In the genomic region with DNA sequence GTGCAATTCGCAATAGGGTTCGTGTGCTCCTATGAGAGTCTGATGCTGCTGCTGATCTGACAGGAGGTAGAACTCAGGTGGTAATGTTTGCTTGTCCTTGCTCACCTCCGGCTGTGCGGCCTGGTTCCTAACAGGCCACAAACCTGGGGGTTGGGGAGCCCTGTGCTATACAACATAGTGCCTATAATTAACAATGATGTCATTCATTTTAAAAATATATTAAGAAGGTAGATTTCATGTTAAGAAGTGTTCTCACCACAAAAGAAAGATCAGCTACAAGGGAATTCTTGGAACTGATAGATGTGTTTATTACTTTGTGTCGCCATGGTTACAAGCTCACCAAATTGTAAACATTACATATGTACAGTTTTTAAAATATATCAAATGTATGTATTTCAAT, we compare ENCODE assay signal across 17 cellular contexts.
DNase-seq lines count a peak whose midpoint lies in the region; TF ChIP-seq lines count a peak whose summit lies in the region.
"Had no signal": no experiment of that assay in that cellular context is flagged by ENCODE, and none has a peak within 500 bp of the region (broad histone marks: within the 10 kb centered on the region; RNA-seq: fewer than 3 reads in every experiment).

No MANE protein-coding gene starts in this region.

- H3K27ac ChIP-seq in HEK293 (ENCODE audit: extremely low read depth, low read depth, low read length) (no peak overlapping the region), neural progenitor cell (no peak overlapping the region), mesendoderm (ENCODE audit: low read depth, low read length) (no peak overlapping the region)
- H3K27ac ChIP-seq: BLaER1, C4-2B, GM23248 had no signal

- WGBS in mesendoderm (ENCODE audit: extremely low coverage, insufficient coverage, low lambda C conversion rate) = no CpG with 5 or more reads among the region's 5 CpGs

- H3K79me2 ChIP-seq in neural progenitor cell (ENCODE audit: low read depth) (no peaks in the 10 kb centered on the region), mesendoderm (ENCODE audit: control insufficient read depth, insufficient read depth, low read length) (no peaks in the 10 kb centered on the region)

- no peaks in the 10 kb centered on the region for H3K36me3 ChIP-seq in HEK293 (ENCODE audit: control insufficient read depth in 2 of 2, insufficient read depth in 1 of 2, low read length in 2 of 2)
- H3K36me3 ChIP-seq in neural progenitor cell = no peaks in the 10 kb centered on the region
- no peaks in the 10 kb centered on the region for H3K36me3 ChIP-seq in H7 (replicated peaks; ENCODE audit: control insufficient read depth, insufficient read depth, low read length)
- H3K36me3 ChIP-seq in mesendoderm (ENCODE audit: control insufficient read depth, insufficient read depth, low read length) = no peaks in the 10 kb centered on the region
- H3K36me3 ChIP-seq: BLaER1 had no signal

- DNase-seq in UCSD-AML1 (lab: John Stamatoyannopoulos, UW; ENCODE audit: unreplicated experiment) = peak; percentile 3
- DNase-seq in neural progenitor cell (ENCODE audit: low spot score) = no peak
- no peak for DNase-seq in H7
- DNase-seq in mesendoderm = no peak
- DNase-seq in activated T-helper 1 cell treated with anti-CD3 and anti-CD28 coated beads, Interleukin-12 subunit alpha, Interleukin-12 subunit beta, Interleukin-2, Interleukin-4 antibody, amounts not matched to agents 30 ng/mL and 10 ng/mL and 1 ng/mL, durations not matched to agents 14 hours and 24 hours and 36 hours (ENCODE audit: low spot score) = no peak
- DNase-seq: Caco-2; CD4-positive, CD25-positive, alpha-beta regulatory T cell; CD8-positive, alpha-beta T cell; DMS153; DND-41; GM23248; H9; HFFc6 had no signal

- no peaks in the 10 kb centered on the region for H3K4me1 ChIP-seq in HEK293 (ENCODE audit: control insufficient read depth, insufficient read depth, low read length)
- H3K4me1 ChIP-seq in neural progenitor cell = peaks cover 20% of the 10 kb centered on the region
- no peaks in the 10 kb centered on the region for H3K4me1 ChIP-seq in mesendoderm (ENCODE audit: control insufficient read depth, low read depth, low read length)
- H3K4me1 ChIP-seq: BLaER1, Caco-2 had no signal

- H3K4me3 ChIP-seq in HEK293 (ENCODE audit: low read depth, low read length) (no peak overlapping the region), neural progenitor cell (no peak overlapping the region), H7 (ENCODE audit: insufficient read depth, low read depth, low read length) (no peak overlapping the region), mesendoderm (ENCODE audit: low read length) (no peak overlapping the region)
- H3K4me3 ChIP-seq: BLaER1, GM23248 had no signal

- H3K18ac ChIP-seq in mesendoderm (ENCODE audit: low read length) = no peak overlapping the region

- H4K8ac ChIP-seq in mesendoderm (ENCODE audit: low read depth, low read length) = no peak overlapping the region

- no peak overlapping the region for H2BK120ac ChIP-seq in mesendoderm (ENCODE audit: low read depth, low read length)

- peaks cover 3% of the 10 kb centered on the region for H3K27me3 Mint-ChIP-seq in neural progenitor cell (ENCODE audit: insufficient read depth, low read depth)
- no peaks in the 10 kb centered on the region for H3K27me3 Mint-ChIP-seq in activated T-helper 1 cell treated with anti-CD3 and anti-CD28 coated beads, Interleukin-12 subunit alpha, Interleukin-12 subunit beta, Interleukin-2, Interleukin-4 antibody, amounts not matched to agents 30 ng/mL and 10 ng/mL and 1 ng/mL, durations not matched to agents 14 hours and 24 hours and 36 hours (ENCODE audit: insufficient read depth)
- H3K27me3 Mint-ChIP-seq: B cell; CD4-positive, CD25-positive, alpha-beta regulatory T cell had no signal

- no peaks in the 10 kb centered on the region for H3K9me3 ChIP-seq in HEK293 (ENCODE audit: control insufficient read depth, insufficient read depth, low read depth, low read length)
- H3K9me3 ChIP-seq in neural progenitor cell (ENCODE audit: low read depth) = no peaks in the 10 kb centered on the region
- H3K9me3 ChIP-seq: BLaER1, Caco-2 had no signal

- H3K27ac Mint-ChIP-seq in neural progenitor cell = no peak overlapping the region
- H3K27ac Mint-ChIP-seq in activated T-helper 1 cell treated with anti-CD3 and anti-CD28 coated beads, Interleukin-12 subunit alpha, Interleukin-12 subunit beta, Interleukin-2, Interleukin-4 antibody, amounts not matched to agents 30 ng/mL and 10 ng/mL and 1 ng/mL, durations not matched to agents 14 hours and 24 hours and 36 hours = no peak overlapping the region
- H3K27ac Mint-ChIP-seq: B cell; CD4-positive, CD25-positive, alpha-beta regulatory T cell; CD8-positive, alpha-beta T cell; H9; HFFc6 had no signal

- no peaks in the 10 kb centered on the region for H3K79me1 ChIP-seq in mesendoderm (ENCODE audit: low read length)

- H3K4ac ChIP-seq in mesendoderm (ENCODE audit: low read depth, low read length) = no peak overlapping the region

- no peak overlapping the region for H3K56ac ChIP-seq in mesendoderm (ENCODE audit: low read length)

- H2AK5ac ChIP-seq in mesendoderm (ENCODE audit: low read length) = no peak overlapping the region

- intact Hi-C loops in activated T-helper 1 cell treated with anti-CD3 and anti-CD28 coated beads, Interleukin-12 subunit alpha, Interleukin-12 subunit beta, Interleukin-2, Interleukin-4 antibody, amounts not matched to agents 30 ng/mL and 10 ng/mL and 1 ng/mL, durations not matched to agents 14 hours and 24 hours and 36 hours (cut with micrococcal nuclease) = no loop called here

- no peaks in the 10 kb centered on the region for H3K9me3 Mint-ChIP-seq in neural progenitor cell
- H3K9me3 Mint-ChIP-seq in activated T-helper 1 cell treated with anti-CD3 and anti-CD28 coated beads, Interleukin-12 subunit alpha, Interleukin-12 subunit beta, Interleukin-2, Interleukin-4 antibody, amounts not matched to agents 30 ng/mL and 10 ng/mL and 1 ng/mL, durations not matched to agents 14 hours and 24 hours and 36 hours = no peaks in the 10 kb centered on the region
- H3K9me3 Mint-ChIP-seq: H9, HFFc6 had no signal

- H2BK5ac ChIP-seq in mesendoderm (ENCODE audit: low read length) = no peak overlapping the region

- H3K27me3 ChIP-seq in neural progenitor cell (no peaks in the 10 kb centered on the region), H7 (ENCODE audit: control insufficient read depth, insufficient read depth, low read length) (no peaks in the 10 kb centered on the region), mesendoderm (ENCODE audit: insufficient read depth, low read length, poor library complexity) (no peaks in the 10 kb centered on the region)
- H3K27me3 ChIP-seq: BLaER1 had no signal

- TF ChIP-seq CTCF in HEK293 (tag by site-specific recombination; IDR thresholded peaks at IDR 0.05) (no peak), neural progenitor cell (IDR thresholded peaks at IDR 0.05) (no peak)

- no peaks in the 10 kb centered on the region for H4K20me1 ChIP-seq in neural progenitor cell (ENCODE audit: low read depth)
- H4K20me1 ChIP-seq: BLaER1 had no signal

- POLR2A ChIA-PET in HEK293 (lab: Yijun Ruan, JAX) = no interaction called here

- peaks cover 11% of the 10 kb centered on the region for H3K4me1 Mint-ChIP-seq in neural progenitor cell
- H3K4me1 Mint-ChIP-seq in activated T-helper 1 cell treated with anti-CD3 and anti-CD28 coated beads, Interleukin-12 subunit alpha, Interleukin-12 subunit beta, Interleukin-2, Interleukin-4 antibody, amounts not matched to agents 30 ng/mL and 10 ng/mL and 1 ng/mL, durations not matched to agents 14 hours and 24 hours and 36 hours (ENCODE audit: low read depth) = no peaks in the 10 kb centered on the region
- H3K4me1 Mint-ChIP-seq: B cell; CD4-positive, CD25-positive, alpha-beta regulatory T cell had no signal

- H3K9ac ChIP-seq in neural progenitor cell (no peak overlapping the region), mesendoderm (ENCODE audit: low read length) (no peak overlapping the region)
- H3K9ac ChIP-seq: BLaER1, GM23248 had no signal

- no peak overlapping the region for H3K23ac ChIP-seq in mesendoderm (ENCODE audit: low read length)

- H3K4me2 ChIP-seq in neural progenitor cell (no peak overlapping the region), mesendoderm (ENCODE audit: low read length) (no peak overlapping the region)
- H3K4me2 ChIP-seq: BLaER1 had no signal

- H4K5ac ChIP-seq in mesendoderm (ENCODE audit: low read length) = no peak overlapping the region

- H3K4me3 Mint-ChIP-seq in neural progenitor cell = no peak overlapping the region
- H3K4me3 Mint-ChIP-seq in activated T-helper 1 cell treated with anti-CD3 and anti-CD28 coated beads, Interleukin-12 subunit alpha, Interleukin-12 subunit beta, Interleukin-2, Interleukin-4 antibody, amounts not matched to agents 30 ng/mL and 10 ng/mL and 1 ng/mL, durations not matched to agents 14 hours and 24 hours and 36 hours = no peak overlapping the region
- H3K4me3 Mint-ChIP-seq: B cell; CD4-positive, CD25-positive, alpha-beta regulatory T cell; CD8-positive, alpha-beta T cell; H9; HFFc6 had no signal

- H3K36me3 Mint-ChIP-seq in neural progenitor cell = no peaks in the 10 kb centered on the region
- no peaks in the 10 kb centered on the region for H3K36me3 Mint-ChIP-seq in activated T-helper 1 cell treated with anti-CD3 and anti-CD28 coated beads, Interleukin-12 subunit alpha, Interleukin-12 subunit beta, Interleukin-2, Interleukin-4 antibody, amounts not matched to agents 30 ng/mL and 10 ng/mL and 1 ng/mL, durations not matched to agents 14 hours and 24 hours and 36 hours (ENCODE audit: low read depth)
- H3K36me3 Mint-ChIP-seq: CD4-positive, CD25-positive, alpha-beta regulatory T cell; CD8-positive, alpha-beta T cell had no signal

- H2BK15ac ChIP-seq in mesendoderm (replicated peaks; ENCODE audit: low read depth) = no peak overlapping the region

- H2AFZ ChIP-seq in neural progenitor cell (replicated peaks) = peak overlapping the region; percentile 18
- H2AFZ ChIP-seq: GM23248 had no signal

- peaks cover 10% of the 10 kb centered on the region for H3F3A ChIP-seq in neural progenitor cell (ENCODE audit: low read depth)

- CTCF ChIA-PET in HEK293 (lab: Yijun Ruan, JAX) = no interaction called here

TF ChIP-seq in HEK293, 187 proteins besides CTCF, POLR2A, EP300 and RAD21:
- TF ChIP-seq ZNF391 (tag by site-specific recombination; IDR thresholded peaks at IDR 0.05; ENCODE audit: borderline replicate concordance, low read depth) = no peak
- TF ChIP-seq, protein P1, sequence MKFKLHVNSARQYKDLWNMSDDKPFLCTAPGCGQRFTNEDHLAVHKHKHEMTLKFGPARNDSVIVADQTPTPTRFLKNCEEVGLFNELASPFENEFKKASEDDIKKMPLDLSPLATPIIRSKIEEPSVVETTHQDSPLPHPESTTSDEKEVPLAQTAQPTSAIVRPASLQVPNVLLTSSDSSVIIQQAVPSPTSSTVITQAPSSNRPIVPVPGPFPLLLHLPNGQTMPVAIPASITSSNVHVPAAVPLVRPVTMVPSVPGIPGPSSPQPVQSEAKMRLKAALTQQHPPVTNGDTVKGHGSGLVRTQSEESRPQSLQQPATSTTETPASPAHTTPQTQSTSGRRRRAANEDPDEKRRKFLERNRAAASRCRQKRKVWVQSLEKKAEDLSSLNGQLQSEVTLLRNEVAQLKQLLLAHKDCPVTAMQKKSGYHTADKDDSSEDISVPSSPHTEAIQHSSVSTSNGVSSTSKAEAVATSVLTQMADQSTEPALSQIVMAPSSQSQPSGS (tag by site-specific recombination; IDR thresholded peaks at IDR 0.05; ENCODE audit: low read depth) = peak; percentile 58
